Comparison of ENCODE assay signal across 1 cellular context in genomic region chr10:108388716-108389115, GRCh38.
TF ChIP-seq lines count a peak whose summit lies in the region.

No MANE protein-coding gene starts in this region.

TF ChIP-seq in GM23338, 12 proteins besides CTCF, POLR2A, EP300 and RAD21:
- TF ChIP-seq REST (IDR thresholded peaks at IDR 0.05; ENCODE audit: unreplicated experiment) = no peak
- TF ChIP-seq ETS1 (IDR thresholded peaks at IDR 0.05) = no peak
- TF ChIP-seq EZH2phosphoT487 (IDR thresholded peaks at IDR 0.05; ENCODE audit: unreplicated experiment) = no peak
- no peak for TF ChIP-seq STAT1 (IDR thresholded peaks at IDR 0.05; ENCODE audit: unreplicated experiment)
- TF ChIP-seq NANOG (IDR thresholded peaks at IDR 0.05; ENCODE audit: borderline replicate concordance) = no peak
- TF ChIP-seq ZNF462 (CRISPR knock-in tag; IDR thresholded peaks at IDR 0.05) = no peak
- no peak for TF ChIP-seq POLR2AphosphoS5 (IDR thresholded peaks at IDR 0.05; ENCODE audit: low read depth)
- no peak for TF ChIP-seq EZH2 (IDR thresholded peaks at IDR 0.05; ENCODE audit: low read depth, unreplicated experiment)
- no peak for TF ChIP-seq CREB1 (CRISPR knock-in tag; IDR thresholded peaks at IDR 0.05; ENCODE audit: low read depth)
- TF ChIP-seq ZNF114 (CRISPR knock-in tag; IDR thresholded peaks at IDR 0.05) = no peak
- no peak for TF ChIP-seq ZNF331 (CRISPR knock-in tag; IDR thresholded peaks at IDR 0.05; ENCODE audit: low read depth)
- TF ChIP-seq JUNB (IDR thresholded peaks at IDR 0.05; ENCODE audit: unreplicated experiment) = no peak
TF ChIP-seq in GM23338: peak in this region for 0.
